In the genomic region with DNA sequence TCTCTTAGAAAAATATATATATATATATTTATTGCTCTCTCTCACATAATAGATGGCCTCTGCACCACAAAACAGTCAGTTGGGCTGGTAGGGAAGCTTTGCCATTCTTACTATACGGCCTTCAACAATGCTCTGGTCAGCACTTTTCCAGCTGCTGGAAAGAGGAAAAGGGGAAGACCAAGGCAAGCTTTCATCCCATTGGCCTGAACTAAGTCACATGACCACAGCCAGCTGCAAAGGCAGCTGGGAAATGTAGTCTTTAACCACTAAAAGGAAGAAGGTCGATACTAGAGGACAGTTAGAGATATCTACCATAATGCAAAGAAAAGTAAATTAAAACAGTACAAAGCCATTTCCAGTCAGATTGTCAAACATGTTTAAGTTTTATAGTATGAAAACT, we compare ENCODE assay signal across 8 cellular contexts. TPM values are rescaled to one million over a fixed set of nuclear protein-coding genes. Genes with fewer than 3 reads are reported as not detected.
DNase-seq lines count a peak whose midpoint lies in the region; ATAC-seq and TF ChIP-seq lines count a peak whose summit lies in the region.

No MANE protein-coding gene starts in this region.

- DNase-seq in G401 (ENCODE audit: low spot score) (peak; percentile 24), M059J (ENCODE audit: low read depth) (peak; percentile 36), WTC11 (ENCODE audit: low spot score) (no peak), iPS-NIHi7 (ENCODE audit: extremely low spot score) (peak; percentile 63), NCI-H1105 treated with DMSO at 0.1 percent for 48 hours (lab: John Stamatoyannopoulos, UW) (no peak), posterior vena cava (ENCODE audit: low spot score) (no peak), cerebellar nuclear complex (lab: John Stamatoyannopoulos, UW) (no peak)
- DNase-seq in stimulated activated naive CD4-positive, alpha-beta T cell treated with Interleukin-2 at 50 U/mL for 16 hours (lab: John Stamatoyannopoulos, UW) = no peak

- no peak overlapping the region for H3K27ac Mint-ChIP-seq in WTC11

- intact Hi-C loops in posterior vena cava (cut with DNase I) = loop anchor here in 1 of 2 donors (10.0 kb wide), 1 partner anchor 999 kb away; no protein-coding TSS in a partner anchor

- no peak for TF ChIP-seq CTCF in WTC11 (IDR thresholded peaks at IDR 0.05)

- H3K36me3 Mint-ChIP-seq in WTC11 = peaks cover 5% of the 10 kb centered on the region

- ATAC-seq in WTC11 = peak; percentile 65; the same call in 1 of the 2 replicates

- H3K4me3 Mint-ChIP-seq in WTC11 = no peak overlapping the region

- peaks cover 10% of the 10 kb centered on the region for H3K9me3 Mint-ChIP-seq in WTC11

- H3K4me1 Mint-ChIP-seq in WTC11 = no peaks in the 10 kb centered on the region

- CTCF ChIA-PET in WTC11 (lab: Charles Lee) = interaction anchor here (0.7 to 1.0 kb wide), 2 partner anchors 113 to 122 kb away, joined by 3 to 4 read pairs; no protein-coding TSS in a partner anchor

- in situ Hi-C loops in G401 (cut with HindIII; ENCODE audit: low sequenced_read_pairs) = no loop called here

- peaks cover 15% of the 10 kb centered on the region for H3K27me3 Mint-ChIP-seq in WTC11 (ENCODE audit: low read depth)

- POLR2A ChIA-PET in WTC11 (lab: Charles Lee) = no interaction called here

TF ChIP-seq in WTC11, 78 proteins besides CTCF, POLR2A, EP300 and RAD21:
- TF ChIP-seq SOX15 (CRISPR knock-in tag; IDR thresholded peaks at IDR 0.05) = no peak
- TF ChIP-seq ZNF219 (CRISPR knock-in tag; IDR thresholded peaks at IDR 0.05; ENCODE audit: borderline replicate concordance) = no peak
- TF ChIP-seq, protein P1, sequence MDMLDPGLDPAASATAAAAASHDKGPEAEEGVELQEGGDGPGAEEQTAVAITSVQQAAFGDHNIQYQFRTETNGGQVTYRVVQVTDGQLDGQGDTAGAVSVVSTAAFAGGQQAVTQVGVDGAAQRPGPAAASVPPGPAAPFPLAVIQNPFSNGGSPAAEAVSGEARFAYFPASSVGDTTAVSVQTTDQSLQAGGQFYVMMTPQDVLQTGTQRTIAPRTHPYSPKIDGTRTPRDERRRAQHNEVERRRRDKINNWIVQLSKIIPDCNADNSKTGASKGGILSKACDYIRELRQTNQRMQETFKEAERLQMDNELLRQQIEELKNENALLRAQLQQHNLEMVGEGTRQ (CRISPR knock-in tag; IDR thresholded peaks at IDR 0.05) = peak; percentile 91
- TF ChIP-seq, protein P2, sequence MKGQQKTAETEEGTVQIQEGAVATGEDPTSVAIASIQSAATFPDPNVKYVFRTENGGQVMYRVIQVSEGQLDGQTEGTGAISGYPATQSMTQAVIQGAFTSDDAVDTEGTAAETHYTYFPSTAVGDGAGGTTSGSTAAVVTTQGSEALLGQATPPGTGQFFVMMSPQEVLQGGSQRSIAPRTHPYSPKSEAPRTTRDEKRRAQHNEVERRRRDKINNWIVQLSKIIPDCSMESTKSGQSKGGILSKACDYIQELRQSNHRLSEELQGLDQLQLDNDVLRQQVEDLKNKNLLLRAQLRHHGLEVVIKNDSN (CRISPR knock-in tag; IDR thresholded peaks at IDR 0.05) = peak; percentile 91

RNA-seq across cellular contexts. Expression of a gene that starts 58.4 kb away (rescaled TPM):
- 83.1 and 100 TPM in 2 replicates for total RNA-seq in G401 (2014; rRNA removed; shearing (Covaris generic))
- total RNA-seq in M059J (2014; rRNA removed; shearing (Covaris generic)) = 2.1 TPM in 2 replicates
- total RNA-seq in WTC11 (2021) = 33.0 to 35.4 TPM (median 33.5 TPM) in 3 replicates
- total RNA-seq in posterior vena cava = 1 to 10 TPM; 5.6 to 6.9 TPM

Comparison
In these comparisons a context has a peak if more than half of its experiments do, and no peak if none do; other contexts are left out.
1. DNase-seq: peak in G401 (single experiment), M059J (single experiment) and iPS-NIHi7 (single experiment); none in WTC11 (single experiment), NCI-H1105 treated with DMSO at 0.1 percent for 48 hours (single experiment), posterior vena cava (single experiment), cerebellar nuclear complex (0 of 2) and stimulated activated naive CD4-positive, alpha-beta T cell treated with Interleukin-2 at 50 U/mL for 16 hours (single experiment).